In the genomic region with DNA sequence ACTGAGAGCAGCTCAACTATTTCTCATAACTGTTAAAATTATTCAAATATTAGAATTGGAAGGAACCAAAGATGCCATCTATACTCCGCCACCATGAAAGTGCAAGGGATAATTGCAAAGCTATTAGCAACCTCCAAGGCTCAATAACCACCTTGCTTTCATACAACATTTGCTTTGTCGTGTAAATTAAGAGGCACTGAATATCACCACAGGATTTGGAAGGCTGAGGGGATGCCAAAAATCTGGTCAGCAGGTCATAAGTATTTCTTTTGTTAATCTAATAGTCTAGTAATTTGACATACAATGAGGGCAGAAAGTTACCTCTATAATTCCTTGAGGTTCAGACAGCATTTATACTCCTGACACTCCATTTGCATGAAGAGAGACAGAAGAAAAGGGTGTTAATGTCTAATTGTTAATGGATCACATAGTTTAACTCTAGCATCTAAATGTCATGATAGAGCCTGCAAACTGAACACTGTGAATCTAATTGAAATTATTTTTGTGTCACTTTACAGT, we compare ENCODE assay signal across 13 cellular contexts.
A peak's percentile ranks its signal among the peaks of the same experiment; 100 is the strongest.
DNase-seq lines count a peak whose midpoint lies in the region; ATAC-seq lines count a peak whose summit lies in the region.
"Had no signal": no experiment of that assay in that cellular context is flagged by ENCODE, and none has a peak within 500 bp of the region (broad histone marks: within the 10 kb centered on the region; RNA-seq: fewer than 3 reads in every experiment).

No MANE protein-coding gene starts in this region.

- no peaks in the 10 kb centered on the region for H3K9me3 ChIP-seq in HAP-1
- no peaks in the 10 kb centered on the region for H3K9me3 ChIP-seq in NT2/D1 (ENCODE audit: insufficient read depth, low read length)
- H3K9me3 ChIP-seq in trophoblast cell (ENCODE audit: insufficient read depth, low read depth, low read length): no peaks in the 10 kb centered on the region
- H3K9me3 ChIP-seq: A549, BE2C had no signal

- DNase-seq in HAP-1 (ENCODE audit: low spot score in 2 of 2) (peak; percentile 76 to 98), NT2/D1 (ENCODE audit: low read depth, low spot score) (peak; percentile 33), iPS DF 4.7 (ENCODE audit: extremely low read depth, low spot score) (peak; percentile 16), trophoblast cell (no peak)
- DNase-seq in activated T-cell treated with anti-CD3 and anti-CD28 coated beads, Interleukin-2, amount 50 U/mL, for 1 hour: no peak
- DNase-seq: BE2C; CD4-positive, alpha-beta memory T cell; DMS79 treated with DMSO at 0.1 percent for 48 hours; EL had no signal

- H3K9ac ChIP-seq in NT2/D1 (ENCODE audit: insufficient read length, low read depth): no peak overlapping the region
- H3K9ac ChIP-seq in trophoblast cell (ENCODE audit: low read length): no peak overlapping the region

- peaks cover 3% of the 10 kb centered on the region for H3K79me1 ChIP-seq in trophoblast cell (ENCODE audit: low read length)

- H3K14ac ChIP-seq in trophoblast cell (ENCODE audit: low read length): no peak overlapping the region

- WGBS in trophoblast cell (ENCODE audit: extremely low coverage, insufficient coverage, insufficient read length): no CpG with 5 or more reads among the region's 2 CpGs

- H3K79me2 ChIP-seq in trophoblast cell (ENCODE audit: control insufficient read depth, insufficient read depth, low read length, poor library complexity): no peaks in the 10 kb centered on the region

- H2BK5ac ChIP-seq in trophoblast cell (ENCODE audit: low read depth, low read length, poor library complexity): no peak overlapping the region

- no peak for ATAC-seq in GM19035 (IDR thresholded peaks at IDR 0.05; ENCODE audit: unreplicated experiment)
- ATAC-seq: A549, K562 had no signal

- H3K36me3 ChIP-seq in HAP-1 (replicated peaks): no peaks in the 10 kb centered on the region
- no peaks in the 10 kb centered on the region for H3K36me3 ChIP-seq in NT2/D1 (ENCODE audit: insufficient read depth, insufficient read length, low read length)
- no peaks in the 10 kb centered on the region for H3K36me3 ChIP-seq in trophoblast cell (ENCODE audit: control insufficient read depth in 1 of 2, insufficient read depth in 2 of 2, low read length in 2 of 2)
- H3K36me3 ChIP-seq: BE2C had no signal

- no peak overlapping the region for H2BK120ac ChIP-seq in trophoblast cell (ENCODE audit: insufficient read depth, low read length, poor library complexity)

- H3K4me2 ChIP-seq in trophoblast cell (ENCODE audit: low read length): no peak overlapping the region
- H3K4me2 ChIP-seq: A549 had no signal

- H2BK12ac ChIP-seq in trophoblast cell (ENCODE audit: low read length): no peak overlapping the region

- H3K4me1 ChIP-seq in HAP-1 (peaks cover 12% of the 10 kb centered on the region), NT2/D1 (ENCODE audit: insufficient read depth, insufficient read length) (no peaks in the 10 kb centered on the region), trophoblast cell (ENCODE audit: control insufficient read depth in 1 of 2, insufficient read depth in 2 of 2, low read length in 2 of 2) (no peaks in the 10 kb centered on the region)
- H3K4me1 ChIP-seq: BE2C had no signal

- no peak overlapping the region for H4K91ac ChIP-seq in trophoblast cell (ENCODE audit: low read depth, low read length)

- no peak overlapping the region for H3K18ac ChIP-seq in trophoblast cell (ENCODE audit: low read length)

- no peak overlapping the region for H3K23ac ChIP-seq in trophoblast cell (ENCODE audit: low read length)

- in situ Hi-C loops in HAP-1 (cut with MboI; ENCODE audit: low sequenced_read_pairs): no loop called here

- H4K8ac ChIP-seq in trophoblast cell (ENCODE audit: low read depth, low read length): no peak overlapping the region

- no peaks in the 10 kb centered on the region for H3K27me3 ChIP-seq in HAP-1 (ENCODE audit: low read depth)
- no peaks in the 10 kb centered on the region for H3K27me3 ChIP-seq in NT2/D1 (ENCODE audit: insufficient read depth, insufficient read length)
- no peaks in the 10 kb centered on the region for H3K27me3 ChIP-seq in trophoblast cell (ENCODE audit: insufficient read depth, low read length)
- H3K27me3 ChIP-seq: BE2C had no signal

- no peak overlapping the region for H2AFZ ChIP-seq in trophoblast cell (ENCODE audit: insufficient read depth, low read length, poor library complexity)

- no peak overlapping the region for H3K4ac ChIP-seq in trophoblast cell (ENCODE audit: low read depth, low read length)

- no peak overlapping the region for H2AK5ac ChIP-seq in trophoblast cell (ENCODE audit: low read length)

- no peak overlapping the region for H4K12ac ChIP-seq in trophoblast cell (ENCODE audit: low read depth, low read length)

- H3K27ac ChIP-seq in trophoblast cell (ENCODE audit: low read depth, low read length): no peak overlapping the region
- H3K27ac ChIP-seq: A549, C4-2B had no signal

- H3K4me3 ChIP-seq in HAP-1 (no peak overlapping the region), NT2/D1 (ENCODE audit: insufficient read length, low read depth) (no peak overlapping the region), trophoblast cell (ENCODE audit: low read depth, low read length) (no peak overlapping the region)
- H3K4me3 ChIP-seq: A549, K562 had no signal

Comparison
In these comparisons a context has a peak if more than half of its experiments do, and no peak if none do; other contexts are left out.
1. DNase-seq: peak in HAP-1 (2 of 2), NT2/D1 (single experiment) and iPS DF 4.7 (single experiment); none in trophoblast cell (0 of 2) and activated T-cell treated with anti-CD3 and anti-CD28 coated beads, Interleukin-2, amount 50 U/mL, for 1 hour (single experiment).